9 cellular contexts compared by ENCODE assay signal in genomic region chr9:97938081-97938644, GRCh38. TPM values are rescaled to one million over a fixed set of nuclear protein-coding genes. Genes with fewer than 3 reads are reported as not detected.
DNase-seq lines count a peak whose midpoint lies in the region; ATAC-seq lines count a peak whose summit lies in the region.
"Had no signal": no experiment of that assay in that cellular context is flagged by ENCODE, and none has a peak within 500 bp of the region (broad histone marks: within the 10 kb centered on the region; RNA-seq: fewer than 3 reads in every experiment).

A gene with protein sequence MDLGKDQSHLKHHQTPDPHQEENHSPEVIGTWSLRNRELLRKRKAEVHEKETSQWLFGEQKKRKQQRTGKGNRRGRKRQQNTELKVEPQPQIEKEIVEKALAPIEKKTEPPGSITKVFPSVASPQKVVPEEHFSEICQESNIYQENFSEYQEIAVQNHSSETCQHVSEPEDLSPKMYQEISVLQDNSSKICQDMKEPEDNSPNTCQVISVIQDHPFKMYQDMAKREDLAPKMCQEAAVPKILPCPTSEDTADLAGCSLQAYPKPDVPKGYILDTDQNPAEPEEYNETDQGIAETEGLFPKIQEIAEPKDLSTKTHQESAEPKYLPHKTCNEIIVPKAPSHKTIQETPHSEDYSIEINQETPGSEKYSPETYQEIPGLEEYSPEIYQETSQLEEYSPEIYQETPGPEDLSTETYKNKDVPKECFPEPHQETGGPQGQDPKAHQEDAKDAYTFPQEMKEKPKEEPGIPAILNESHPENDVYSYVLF (minus strand): TSS chr9:97938172. CDS start chr9:97938136, 36 bp downstream.

- H3K36me3 Mint-ChIP-seq in activated CD4-positive, alpha-beta T cell treated with anti-CD3 and anti-CD28 coated beads, Interleukin-2, amount 10 ng/mL, durations not matched to agents 24 days and 14 days (ENCODE audit: low read depth) = no peaks in the 10 kb centered on the region
- H3K36me3 Mint-ChIP-seq in natural killer cell treated with Interleukin-12 subunit alpha and Interleukin-12 subunit beta and Interleukin-15 and Interleukin-18, amount 100 ng/mL, for 72 hours = no peaks in the 10 kb centered on the region

- H3K9me3 Mint-ChIP-seq in activated CD4-positive, alpha-beta T cell treated with anti-CD3 and anti-CD28 coated beads, Interleukin-2, amount 10 ng/mL, durations not matched to agents 24 days and 14 days = no peaks in the 10 kb centered on the region
- no peaks in the 10 kb centered on the region for H3K9me3 Mint-ChIP-seq in natural killer cell treated with Interleukin-12 subunit alpha and Interleukin-12 subunit beta and Interleukin-15 and Interleukin-18, amount 100 ng/mL, for 72 hours

- H3K27me3 Mint-ChIP-seq in activated CD4-positive, alpha-beta T cell treated with anti-CD3 and anti-CD28 coated beads, Interleukin-2, amount 10 ng/mL, durations not matched to agents 24 days and 14 days = peaks cover 15% of the 10 kb centered on the region
- H3K27me3 Mint-ChIP-seq in natural killer cell treated with Interleukin-12 subunit alpha and Interleukin-12 subunit beta and Interleukin-15 and Interleukin-18, amount 100 ng/mL, for 72 hours = peaks cover 0 to 3% of the 10 kb centered on the region in 2 donors

- in situ Hi-C loops in ACHN (cut with HindIII; ENCODE audit: low pct_ligation_motif_present, low pct_unique_long_range_greater_than_20kb, low sequenced_read_pairs) = no loop called here

- ATAC-seq in GM18868 (IDR thresholded peaks at IDR 0.05; ENCODE audit: unreplicated experiment) (peak; percentile 62), HG03175 (IDR thresholded peaks at IDR 0.05; ENCODE audit: unreplicated experiment) (peak; percentile 86), HG03565 (IDR thresholded peaks at IDR 0.05; ENCODE audit: unreplicated experiment) (no peak)
- ATAC-seq in natural killer cell treated with Interleukin-12 subunit alpha and Interleukin-12 subunit beta and Interleukin-15 and Interleukin-18, amount 100 ng/mL, for 72 hours = peak; percentile 62 to 67

- peak; percentile 80 for DNase-seq in activated CD4-positive, alpha-beta T cell treated with anti-CD3 and anti-CD28 coated beads, Interleukin-2, amount 10 ng/mL, durations not matched to agents 24 days and 14 days
- DNase-seq in natural killer cell treated with Interleukin-12 subunit alpha and Interleukin-12 subunit beta and Interleukin-15 and Interleukin-18, amount 100 ng/mL, for 72 hours (ENCODE audit: low spot score) = no peak
- DNase-seq in ACHN (no peak), NCI-H128 (lab: John Stamatoyannopoulos, UW; ENCODE audit: unreplicated experiment) (no peak)
- DNase-seq: head of caudate nucleus had no signal

- H3K4me1 Mint-ChIP-seq in activated CD4-positive, alpha-beta T cell treated with anti-CD3 and anti-CD28 coated beads, Interleukin-2, amount 10 ng/mL, durations not matched to agents 24 days and 14 days = peaks cover 15% of the 10 kb centered on the region
- H3K4me1 Mint-ChIP-seq in natural killer cell treated with Interleukin-12 subunit alpha and Interleukin-12 subunit beta and Interleukin-15 and Interleukin-18, amount 100 ng/mL, for 72 hours (ENCODE audit: low read depth in 2 of 2) = peaks cover 12 to 16% of the 10 kb centered on the region in 2 donors

- intact Hi-C loops in activated CD4-positive, alpha-beta T cell treated with anti-CD3 and anti-CD28 coated beads, Interleukin-2, amount 10 ng/mL, durations not matched to agents 24 days and 14 days (cut with micrococcal nuclease) = no loop called here

- peak within 1 kb of the TSS; percentile 69 for H3K27ac Mint-ChIP-seq in activated CD4-positive, alpha-beta T cell treated with anti-CD3 and anti-CD28 coated beads, Interleukin-2, amount 10 ng/mL, durations not matched to agents 24 days and 14 days
- H3K27ac Mint-ChIP-seq in natural killer cell treated with Interleukin-12 subunit alpha and Interleukin-12 subunit beta and Interleukin-15 and Interleukin-18, amount 100 ng/mL, for 72 hours = peak within 1 kb of the TSS; percentile 43 to 52

- peak within 1 kb of the TSS; percentile 35 for H3K4me3 Mint-ChIP-seq in activated CD4-positive, alpha-beta T cell treated with anti-CD3 and anti-CD28 coated beads, Interleukin-2, amount 10 ng/mL, durations not matched to agents 24 days and 14 days
- peak within 1 kb of the TSS; percentile 52 for H3K4me3 Mint-ChIP-seq in natural killer cell treated with Interleukin-12 subunit alpha and Interleukin-12 subunit beta and Interleukin-15 and Interleukin-18, amount 100 ng/mL, for 72 hours

RNA-seq across cellular contexts. Expression of the gene that starts here (rescaled TPM):
- total RNA-seq in activated CD4-positive, alpha-beta T cell treated with anti-CD3 and anti-CD28 coated beads, Interleukin-2, amount 10 ng/mL, durations not matched to agents 24 days and 14 days = 0.38 and 0.54 TPM in 2 replicates
- not detected for total RNA-seq in natural killer cell treated with Interleukin-12 subunit alpha and Interleukin-12 subunit beta and Interleukin-15 and Interleukin-18, amount 100 ng/mL, for 72 hours
- total RNA-seq: LHCN-M2 had no signal

Comparison
In these comparisons a context has a peak if more than half of its experiments do, and no peak if none do; other contexts are left out.
1. Peak in DNase-seq in activated CD4-positive, alpha-beta T cell treated with anti-CD3 and anti-CD28 coated beads, Interleukin-2, amount 10 ng/mL, durations not matched to agents 24 days and 14 days; RNA of the gene not detected or under 1 TPM.
2. Peak in ATAC-seq in natural killer cell treated with Interleukin-12 subunit alpha and Interleukin-12 subunit beta and Interleukin-15 and Interleukin-18, amount 100 ng/mL, for 72 hours; RNA of the gene not detected or under 1 TPM.